8 cellular contexts compared by ENCODE assay signal in genomic region chr20:40689100-40689942, GRCh38. TPM values are rescaled to one million over a fixed set of nuclear protein-coding genes. Genes with fewer than 3 reads are reported as not detected.
DNase-seq lines count a peak whose midpoint lies in the region; ATAC-seq and TF ChIP-seq lines count a peak whose summit lies in the region.

Gene MAFB (minus strand): TSS chr20:40689236. CDS start chr20:40688850, 386 bp downstream.

- no peaks in the 10 kb centered on the region for H3K36me3 Mint-ChIP-seq in activated CD8-positive, alpha-beta T cell treated with anti-CD3 and anti-CD28 coated beads, Interleukin-2, amount 10 ng/mL, durations not matched to agents 7 days and 5 days (ENCODE audit: low read depth)

- H3K4me1 Mint-ChIP-seq in activated CD8-positive, alpha-beta T cell treated with anti-CD3 and anti-CD28 coated beads, Interleukin-2, amount 10 ng/mL, durations not matched to agents 7 days and 5 days (ENCODE audit: low read depth) = peaks cover 15% of the 10 kb centered on the region

- POLR2A ChIA-PET in activated CD8-positive, alpha-beta T cell treated with anti-CD3 and anti-CD28 coated beads, Interleukin-2, amount 10 ng/mL, durations not matched to agents 7 days and 5 days (lab: Charles Lee) = interaction anchor here (0.6 kb wide), 1 partner anchor 462 kb away, joined by 3 read pairs; no protein-coding TSS in a partner anchor

- ATAC-seq in activated CD8-positive, alpha-beta T cell treated with anti-CD3 and anti-CD28 coated beads, Interleukin-2, amount 10 ng/mL, durations not matched to agents 7 days and 5 days = peak; percentile 76
- ATAC-seq in stimulated activated naive CD8-positive, alpha-beta T cell treated with anti-CD3 and anti-CD28 coated beads, Interleukin-15, Interleukin-2, amounts not matched to agents 100 U/mL and 50 U/mL, for 24 hours = peak; percentile 72
- ATAC-seq in HG02623 (IDR thresholded peaks at IDR 0.05; ENCODE audit: unreplicated experiment) = no peak

- H3K4me1 ChIP-seq in esophagus squamous epithelium = peaks cover 11 to 68% (median 18%) of the 10 kb centered on the region in 3 donors
- peaks cover 12 to 20% of the 10 kb centered on the region in 2 donors for H3K4me1 ChIP-seq in mucosa of rectum (ENCODE audit: control insufficient read depth in 2 of 2, insufficient read depth in 2 of 2, low read length in 2 of 2)

- TF ChIP-seq POLR2A in esophagus squamous epithelium (IDR thresholded peaks at IDR 0.05) = peak; percentile 44 to 100 (median 91)

- peaks cover 0 to 11% (median 0%) of the 10 kb centered on the region in 3 donors for H3K36me3 ChIP-seq in esophagus squamous epithelium
- H3K36me3 ChIP-seq in mucosa of rectum (ENCODE audit: control insufficient read depth in 2 of 2, insufficient read depth in 2 of 2, low read length in 2 of 2) = no peaks in the 10 kb centered on the region

- WGBS in esophagus squamous epithelium, 2 donors = 0% methylated on average over 2 to 4 of the region's 85 CpGs

- H3K4me3 ChIP-seq in esophagus squamous epithelium = peak within 1 kb of the TSS; percentile 70 to 84 (median 80)
- H3K4me3 ChIP-seq in mucosa of rectum (ENCODE audit: low read length in 2 of 2) = peak within 1 kb of the TSS; percentile 71 to 73

- H3K9me3 Mint-ChIP-seq in activated CD8-positive, alpha-beta T cell treated with anti-CD3 and anti-CD28 coated beads, Interleukin-2, amount 10 ng/mL, durations not matched to agents 7 days and 5 days (ENCODE audit: insufficient read depth) = no peaks in the 10 kb centered on the region

- H3K9ac ChIP-seq in mucosa of rectum (ENCODE audit: low read depth in 1 of 2, low read length in 2 of 2) = peak within 1 kb of the TSS; percentile 32 to 78

- H3K4me3 Mint-ChIP-seq in activated CD8-positive, alpha-beta T cell treated with anti-CD3 and anti-CD28 coated beads, Interleukin-2, amount 10 ng/mL, durations not matched to agents 7 days and 5 days = peak within 1 kb of the TSS; percentile 73

- H3K9me3 ChIP-seq in esophagus squamous epithelium (no peaks in the 10 kb centered on the region), mucosa of rectum (ENCODE audit: control insufficient read depth in 2 of 2, low read length in 2 of 2) (no peaks in the 10 kb centered on the region)

- H3K27me3 Mint-ChIP-seq in activated CD8-positive, alpha-beta T cell treated with anti-CD3 and anti-CD28 coated beads, Interleukin-2, amount 10 ng/mL, durations not matched to agents 7 days and 5 days (ENCODE audit: low read depth) = peaks cover 90% of the 10 kb centered on the region

- CTCF ChIA-PET in activated CD8-positive, alpha-beta T cell treated with anti-CD3 and anti-CD28 coated beads, Interleukin-2, amount 10 ng/mL, durations not matched to agents 7 days and 5 days (lab: Charles Lee) = interaction anchor here (0.5 to 1.9 kb wide), 8 partner anchors 8 to 1420 kb away, joined by 3 to 7 read pairs (median 3); no protein-coding TSS in a partner anchor

- peak within 1 kb of the TSS; percentile 60 for H3K27ac Mint-ChIP-seq in activated CD8-positive, alpha-beta T cell treated with anti-CD3 and anti-CD28 coated beads, Interleukin-2, amount 10 ng/mL, durations not matched to agents 7 days and 5 days

- TF ChIP-seq CTCF in esophagus squamous epithelium (IDR thresholded peaks at IDR 0.05) = peak in 1 of 6 experiments; percentile 8

- intact Hi-C loops in esophagus squamous epithelium (cut with DNase I) = loop anchor here (10.0 kb wide), 1 partner anchor 405 kb away; no protein-coding TSS in a partner anchor

- H3K27me3 ChIP-seq in esophagus squamous epithelium (peaks cover 0 to 67% (median 4%) of the 10 kb centered on the region in 4 donors), mucosa of rectum (ENCODE audit: control insufficient read depth in 2 of 2, insufficient read depth in 2 of 2, low read length in 2 of 2) (peaks cover 53 to 66% of the 10 kb centered on the region in 2 donors)

- DNase-seq in EL = peak; percentile 74
- peak; percentile 69 for DNase-seq in H4 (ENCODE audit: low spot score)
- DNase-seq in NCI-H1694 treated with DMSO at 0.1 percent for 48 hours (lab: John Stamatoyannopoulos, UW) = peak; percentile 80
- peak; percentile 62 for DNase-seq in activated CD8-positive, alpha-beta T cell treated with anti-CD3 and anti-CD28 coated beads, Interleukin-2, amount 10 ng/mL, durations not matched to agents 7 days and 5 days
- DNase-seq in esophagus squamous epithelium (lab: John Stamatoyannopoulos, UW) = peak; percentile 34
- peak; percentile 62 for DNase-seq in stimulated activated naive CD8-positive, alpha-beta T cell treated with anti-CD3 and anti-CD28 coated beads, Interleukin-15, Interleukin-2, amounts not matched to agents 100 U/mL and 50 U/mL, for 24 hours

- H3K27ac ChIP-seq in esophagus squamous epithelium = peak within 1 kb of the TSS; percentile 94 to 98 (median 96)
- H3K27ac ChIP-seq in mucosa of rectum (ENCODE audit: low read depth in 2 of 2, low read length in 2 of 2) = peak within 1 kb of the TSS; percentile 89 to 90

RNA-seq across cellular contexts. Expression of gene MAFB, which starts in this region (rescaled TPM):
- 0.25 and 0.39 TPM in 2 replicates for total RNA-seq in H4 (2014; rRNA removed; shearing (Covaris generic))
- under 1 TPM in 1 of 2 experiments, not detected in 1; 0.08 TPM for total RNA-seq in activated CD8-positive, alpha-beta T cell treated with anti-CD3 and anti-CD28 coated beads, Interleukin-2, amount 10 ng/mL, durations not matched to agents 7 days and 5 days
- 10 to 100 TPM; 36.2 to 61.7 (median 39.6) TPM for total RNA-seq in esophagus squamous epithelium

Comparison
In these comparisons a context has a peak if more than half of its experiments do, and no peak if none do; other contexts are left out.
1. RNA of gene MAFB (total RNA-seq): 36.2 to 61.7 TPM in esophagus squamous epithelium; 0.25 to 0.39 TPM in H4 and 0.08 TPM in activated CD8-positive, alpha-beta T cell treated with anti-CD3 and anti-CD28 coated beads, Interleukin-2, amount 10 ng/mL, durations not matched to agents 7 days and 5 days; every median in the first group is over 10 times any median in the second.
2. Peak in DNase-seq in H4; RNA of the gene not detected or under 1 TPM.
3. Peak in DNase-seq and ATAC-seq in activated CD8-positive, alpha-beta T cell treated with anti-CD3 and anti-CD28 coated beads, Interleukin-2, amount 10 ng/mL, durations not matched to agents 7 days and 5 days; RNA of the gene not detected or under 1 TPM.
4. Peak in every context shown above with its lines, with median percentiles within 50 percentile points of each other: DNase-seq.